In genomic region chr20:16451970-16452369, GRCh38 we compare ENCODE assay signal across 17 cellular contexts.
DNase-seq lines count a peak whose midpoint lies in the region; ATAC-seq and TF ChIP-seq lines count a peak whose summit lies in the region.
"Had no signal": no experiment of that assay in that cellular context is flagged by ENCODE, and none has a peak within 500 bp of the region (broad histone marks: within the 10 kb centered on the region; RNA-seq: fewer than 3 reads in every experiment).

No MANE protein-coding gene starts in this region.

- H3K4me1 Mint-ChIP-seq in dendritic cell treated with granulocyte-macrophage colony-stimulating factor and Interleukin-4, amounts not matched to agents 40 ng/mL and 50 ng/mL, for 4 days (ENCODE audit: low read depth): peaks cover 6% of the 10 kb centered on the region

- H3K36me3 ChIP-seq in right atrium auricular region: no peaks in the 10 kb centered on the region
- H3K36me3 ChIP-seq: SJCRH30 had no signal

- no peaks in the 10 kb centered on the region for H3K4me1 ChIP-seq in right atrium auricular region
- H3K4me1 ChIP-seq: SJCRH30 had no signal

- no peak overlapping the region for H3K4me3 ChIP-seq in right atrium auricular region
- H3K4me3 ChIP-seq: K562, PC-9, SJCRH30 had no signal

- H3K27me3 Mint-ChIP-seq in dendritic cell treated with granulocyte-macrophage colony-stimulating factor and Interleukin-4, amounts not matched to agents 40 ng/mL and 50 ng/mL, for 4 days: no peaks in the 10 kb centered on the region

- DNase-seq in Right ventricle myocardium superior: no peak
- DNase-seq in right atrium auricular region (ENCODE audit: low spot score): no peak
- DNase-seq in pons (ENCODE audit: low spot score): peak; percentile 60
- DNase-seq in amniotic stem cell (lab: John Stamatoyannopoulos, UW): no peak
- no peak for DNase-seq in omental fat pad (ENCODE audit: low spot score)
- DNase-seq: C1 segment of cervical spinal cord, NCI-H1105 treated with DMSO at 0.1 percent for 48 hours, NCI-H1694, NCI-H2081 treated with DMSO at 0.1 percent for 48 hours, NCI-H510A, NCI-H748 treated with DMSO at 0.1 percent for 48 hours, PC-9, SJCRH30 had no signal

- TF ChIP-seq CTCF in right atrium auricular region (IDR thresholded peaks at IDR 0.05) (no peak), omental fat pad (IDR thresholded peaks at IDR 0.05) (no peak)

- peak overlapping the region; percentile 11 for H3K27ac Mint-ChIP-seq in dendritic cell treated with granulocyte-macrophage colony-stimulating factor and Interleukin-4, amounts not matched to agents 40 ng/mL and 50 ng/mL, for 4 days

- H3K9me3 Mint-ChIP-seq in dendritic cell treated with granulocyte-macrophage colony-stimulating factor and Interleukin-4, amounts not matched to agents 40 ng/mL and 50 ng/mL, for 4 days: no peaks in the 10 kb centered on the region

- H3K9me3 ChIP-seq in right atrium auricular region: no peaks in the 10 kb centered on the region
- H3K9me3 ChIP-seq: SJCRH30 had no signal

- no peaks in the 10 kb centered on the region for H3K27me3 ChIP-seq in right atrium auricular region
- H3K27me3 ChIP-seq: SJCRH30 had no signal

- peak; percentile 57 for ATAC-seq in Right ventricle myocardium superior (ENCODE audit: poor library complexity)
- no peak for ATAC-seq in HG03135 (IDR thresholded peaks at IDR 0.05; ENCODE audit: unreplicated experiment)
- no peak for ATAC-seq in omental fat pad (ENCODE audit: low FRiP score)
- ATAC-seq: K562 had no signal

- peaks cover 16% of the 10 kb centered on the region for H3K36me3 Mint-ChIP-seq in dendritic cell treated with granulocyte-macrophage colony-stimulating factor and Interleukin-4, amounts not matched to agents 40 ng/mL and 50 ng/mL, for 4 days (ENCODE audit: low read depth)

- no peak overlapping the region for H3K4me3 Mint-ChIP-seq in dendritic cell treated with granulocyte-macrophage colony-stimulating factor and Interleukin-4, amounts not matched to agents 40 ng/mL and 50 ng/mL, for 4 days

- intact Hi-C loops in Right ventricle myocardium superior (cut with DNase I): no loop called here
- intact Hi-C loops in dendritic cell treated with granulocyte-macrophage colony-stimulating factor and Interleukin-4, amounts not matched to agents 40 ng/mL and 50 ng/mL, for 4 days (cut with micrococcal nuclease): no loop called here

- no peak overlapping the region for H3K27ac ChIP-seq in right atrium auricular region
- H3K27ac ChIP-seq: PC-9, RWPE1, SJCRH30 had no signal
